In genomic region chr15:70854669-70854976, GRCh38 we compare ENCODE assay signal across 9 cellular contexts. TPM values are rescaled to one million over a fixed set of nuclear protein-coding genes. Genes with fewer than 3 reads are reported as not detected.
DNase-seq lines count a peak whose midpoint lies in the region; ATAC-seq, FAIRE-seq and TF ChIP-seq lines count a peak whose summit lies in the region.
"Had no signal": no experiment of that assay in that cellular context is flagged by ENCODE, and none has a peak within 500 bp of the region (broad histone marks: within the 10 kb centered on the region; RNA-seq: fewer than 3 reads in every experiment).

No MANE protein-coding gene starts in this region.

- ATAC-seq in pancreas (peak in 3 of 4 donors; percentile 5 to 24 (median 15)), HG02642 (IDR thresholded peaks at IDR 0.05; ENCODE audit: poor library complexity, unreplicated experiment) (no peak), HG03025 (IDR thresholded peaks at IDR 0.05; ENCODE audit: low FRiP score, unreplicated experiment) (no peak)

- H3K4me3 ChIP-seq in GM12875 (ENCODE audit: low read depth, low read length) (no peak overlapping the region), fibroblast of pulmonary artery (replicated peaks; ENCODE audit: low read depth, low read length) (peak overlapping the region; percentile 59), pancreas (peak overlapping the region in 3 of 4 donors; percentile 65 to 80 (median 78))

- intact Hi-C loops in pancreas (cut with DNase I): no loop called here

- no peaks in the 10 kb centered on the region for H3K4me1 ChIP-seq in pancreas

- peak; percentile 15; the same call in 1 of the 2 replicates for TF ChIP-seq CTCF in GM12875 (IDR thresholded peaks at IDR 0.05; ENCODE audit: borderline replicate concordance, insufficient read depth, low read depth, low read length)
- no peak for TF ChIP-seq CTCF in fibroblast of pulmonary artery (IDR thresholded peaks at IDR 0.05; ENCODE audit: low read length, missing control alignments)
- no peak for TF ChIP-seq CTCF in pancreas (IDR thresholded peaks at IDR 0.05)

- H3K9me3 ChIP-seq in pancreas: no peaks in the 10 kb centered on the region

- WGBS in pancreas, 2 donors: 39 to 42% methylated on average over 4 of the region's 4 CpGs

- DNase-seq in SW480 (ENCODE audit: low spot score): peak; percentile 38
- DNase-seq in fibroblast of pulmonary artery (ENCODE audit: low read depth): peak; percentile 46
- DNase-seq in pancreas: no peak
- DNase-seq in SHP77 treated with DMSO at 0.1 percent for 48 hours (lab: John Stamatoyannopoulos, UW): no peak
- no peak for DNase-seq in stimulated activated CD4-positive, alpha-beta T cell treated with anti-CD3 and anti-CD28 coated beads, Interleukin-12 subunit alpha, Interleukin-12 subunit beta, amount 100 ng/mL, for 4 hours

- no peaks in the 10 kb centered on the region for H3K27me3 ChIP-seq in pancreas

- no peaks in the 10 kb centered on the region for H3K36me3 ChIP-seq in pancreas

- peak overlapping the region; percentile 25 to 71 (median 66) for H3K27ac ChIP-seq in pancreas

- FAIRE-seq in pancreas (lab: Jason Lieb, UNC): no peak
- FAIRE-seq: TTC549 had no signal

RNA-seq across cellular contexts. Expression of gene LARP6, which starts 0.7 kb away (rescaled TPM):
- total RNA-seq in pancreas: 1 to 10 TPM; 5.9 to 9.7 (median 7.6) TPM
- 10 to 100 TPM in 1 of 2 donors, 1 to 10 TPM in 1; 9.9 to 10.3 TPM for polyA plus RNA-seq in pancreas

RNA-seq across cellular contexts. Expression of gene THAP10, which starts 37.6 kb away (rescaled TPM):
- total RNA-seq in pancreas: 1 to 10 TPM in 1 of 6 donors, under 1 TPM in 5; 0.43 to 1.3 (median 0.78) TPM
- polyA plus RNA-seq in pancreas: 1 to 10 TPM in 1 of 2 donors, under 1 TPM in 1; 0.87 to 2.6 TPM

RNA-seq across cellular contexts. Expression of gene LRRC49, which starts 38.0 kb away (rescaled TPM):
- total RNA-seq in pancreas: 1 to 10 TPM; 1.7 to 4.7 (median 3.1) TPM
- polyA plus RNA-seq in pancreas: 1 to 10 TPM; 4.8 to 6.4 TPM

Comparison
In these comparisons a context has a peak if more than half of its experiments do, and no peak if none do; other contexts are left out.
1. DNase-seq: peak in SW480 (single experiment) and fibroblast of pulmonary artery (single experiment); none in pancreas (0 of 6), SHP77 treated with DMSO at 0.1 percent for 48 hours (single experiment) and stimulated activated CD4-positive, alpha-beta T cell treated with anti-CD3 and anti-CD28 coated beads, Interleukin-12 subunit alpha, Interleukin-12 subunit beta, amount 100 ng/mL, for 4 hours (single experiment).
2. ATAC-seq: peak in pancreas (3 of 4); none in HG02642 (single experiment) and HG03025 (single experiment).